Comparison of ENCODE assay signal across 7 cellular contexts in the genomic region with DNA sequence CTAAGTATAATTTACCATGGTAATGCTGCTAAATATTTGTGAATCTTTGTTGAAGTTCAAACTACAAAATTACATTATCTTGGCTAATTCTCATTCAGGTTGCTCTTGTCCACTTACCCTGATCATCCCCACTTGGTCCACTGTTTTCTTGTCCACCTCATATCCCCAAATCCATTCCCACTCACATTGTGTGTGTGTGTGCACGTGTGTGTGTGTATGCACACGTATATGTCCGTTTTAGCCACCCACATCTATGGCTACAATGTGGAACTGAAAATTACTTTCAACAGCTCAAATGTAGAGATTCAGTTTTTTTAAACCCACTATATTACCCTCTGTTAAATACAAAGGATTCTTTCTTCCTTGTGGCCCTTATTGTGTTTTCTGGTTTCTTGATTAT. TPM values are rescaled to one million over a fixed set of nuclear protein-coding genes. Genes with fewer than 3 reads are reported as not detected.
"Had no signal": no experiment of that assay in that cellular context is flagged by ENCODE, and none has a peak within 500 bp of the region (broad histone marks: within the 10 kb centered on the region; RNA-seq: fewer than 3 reads in every experiment).

No MANE protein-coding gene starts in this region.

- H2AFZ ChIP-seq: GM23248 had no signal

- DNase-seq: GM23248, GOT3, H7, KG1 had no signal

- H3K27ac ChIP-seq: GM23248 had no signal

- H3K4me3 ChIP-seq: GM23248, HAP-1 had no signal

- H3K9me3 ChIP-seq: HAP-1 had no signal

- H3K9ac ChIP-seq: GM23248 had no signal

- H3K36me3 ChIP-seq: HAP-1 had no signal

- ATAC-seq: HCT116 had no signal

RNA-seq across cellular contexts. Expression of gene MEIS2, which starts 15.2 kb away (rescaled TPM):
- polyA plus RNA-seq: IgD-negative memory B cell had no signal
